ENCODE assay signal across 16 cellular contexts in the genomic region with DNA sequence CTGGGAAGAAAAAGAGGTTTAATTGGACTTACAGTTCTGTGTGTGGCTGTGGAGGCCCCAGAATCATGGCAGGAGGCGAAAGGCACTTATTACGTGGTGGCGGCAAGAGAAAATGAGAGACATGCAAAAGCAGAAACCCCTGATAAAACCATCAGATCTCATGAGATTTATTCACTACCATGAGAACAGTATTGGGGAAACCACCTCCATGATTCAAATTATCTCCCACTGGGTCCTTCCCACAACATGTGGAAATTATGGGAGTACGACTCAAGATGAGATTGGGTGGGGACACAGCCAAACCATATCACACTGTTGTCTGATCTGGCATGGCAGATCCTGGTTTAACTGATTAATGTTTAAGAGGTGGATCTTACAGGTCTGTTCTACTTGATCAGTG. TPM values are rescaled to one million over a fixed set of nuclear protein-coding genes. Genes with fewer than 3 reads are reported as not detected.
DNase-seq lines count a peak whose midpoint lies in the region; ATAC-seq, FAIRE-seq and TF ChIP-seq lines count a peak whose summit lies in the region.
"Had no signal": no experiment of that assay in that cellular context is flagged by ENCODE, and none has a peak within 500 bp of the region (broad histone marks: within the 10 kb centered on the region; RNA-seq: fewer than 3 reads in every experiment).

No MANE protein-coding gene starts in this region.

- H3K9me3 ChIP-seq in hepatocyte (ENCODE audit: low read depth): no peaks in the 10 kb centered on the region
- no peaks in the 10 kb centered on the region for H3K9me3 ChIP-seq in tibial artery
- H3K9me3 ChIP-seq in HepG2 (ENCODE audit: low read length): no peaks in the 10 kb centered on the region
- H3K9me3 ChIP-seq: stomach had no signal

- H3K4me2 ChIP-seq in hepatocyte (no peak overlapping the region), HepG2 (ENCODE audit: low read depth, low read length) (no peak overlapping the region)

- no peak for FAIRE-seq in HepG2 (lab: Jason Lieb, UNC)
- FAIRE-seq: A204.1, D721Med had no signal

- BruUV-seq in HepG2 (replicated peaks; lab: Mats Ljungman, UMichigan): no TSS peak

- H3K4me3 ChIP-seq in hepatocyte (no peak overlapping the region), tibial artery (no peak overlapping the region), HepG2 (replicated peaks in 1 of 3; ENCODE audit: insufficient read depth in 1 of 3, low read depth in 2 of 3, low read length in 3 of 3) (no peak overlapping the region)
- H3K4me3 ChIP-seq: stomach had no signal

- POLR2A ChIA-PET in activated CD8-positive, alpha-beta T cell treated with anti-CD3 and anti-CD28 coated beads for 36 hours (lab: Charles Lee): no interaction called here
- POLR2A ChIA-PET in activated CD8-positive, alpha-beta T cell treated with anti-CD3 and anti-CD28 coated beads, Interleukin-2, amount 10 ng/mL, durations not matched to agents 7 days and 5 days (lab: Charles Lee): interaction anchor here (0.5 to 0.6 kb wide), 3 partner anchors 31 to 352 kb away, joined by 3 read pairs; no protein-coding TSS in a partner anchor
- POLR2A ChIA-PET in HepG2 (lab: Yijun Ruan, JAX): no interaction called here

- peaks cover 7% of the 10 kb centered on the region for H4K20me1 ChIP-seq in hepatocyte (ENCODE audit: insufficient read depth, poor library complexity, severe bottlenecking)
- no peaks in the 10 kb centered on the region for H4K20me1 ChIP-seq in HepG2 (ENCODE audit: insufficient read depth, low read length)

- H2AFZ ChIP-seq in hepatocyte (no peak overlapping the region), HepG2 (ENCODE audit: low read length) (no peak overlapping the region)

- H3K27ac ChIP-seq in hepatocyte (peak overlapping the region; percentile 63), tibial artery (peak overlapping the region; percentile 31 to 37), HepG2 (ENCODE audit: extremely low read length, insufficient read depth, low read length) (no peak overlapping the region)

- intact Hi-C loops in activated CD8-positive, alpha-beta T cell treated with anti-CD3 and anti-CD28 coated beads for 36 hours (cut with micrococcal nuclease): no loop called here
- intact Hi-C loops in tibial artery (cut with DNase I; ENCODE audit: low total_unique reads): no loop called here
- intact Hi-C loops in HepG2 (cut with micrococcal nuclease; ENCODE audit: unreplicated experiment): no loop called here

- H3K9me3 Mint-ChIP-seq in activated CD8-positive, alpha-beta T cell treated with anti-CD3 and anti-CD28 coated beads for 36 hours: no peaks in the 10 kb centered on the region
- no peaks in the 10 kb centered on the region for H3K9me3 Mint-ChIP-seq in activated CD8-positive, alpha-beta T cell treated with anti-CD3 and anti-CD28 coated beads, Interleukin-2, amount 10 ng/mL, durations not matched to agents 7 days and 5 days (ENCODE audit: insufficient read depth)
- no peaks in the 10 kb centered on the region for H3K9me3 Mint-ChIP-seq in activated naive CD8-positive, alpha-beta T cell treated with anti-CD3 and anti-CD28 coated beads for 36 hours
- H3K9me3 Mint-ChIP-seq: H9, natural killer cell had no signal

- TF ChIP-seq RAD21 in HepG2 (CRISPR knock-in tag; IDR thresholded peaks at IDR 0.05): no peak

- in situ Hi-C loops in HepG2 (cut with HindIII; ENCODE audit: extremely low pct_ligation_motif_present, low pct_unique_long_range_greater_than_20kb): no loop called here

- H3K9ac ChIP-seq in HepG2 (ENCODE audit: insufficient read depth, low read depth, low read length): no peak overlapping the region

- TF ChIP-seq EP300 in HepG2 (IDR thresholded peaks at IDR 0.05; ENCODE audit: low read depth in 2 of 2, low read length in 2 of 2): no peak
- TF ChIP-seq EP300 in HepG2 (CRISPR knock-in tag; IDR thresholded peaks at IDR 0.05; ENCODE audit: borderline replicate concordance): no peak

- CTCF ChIA-PET in activated CD8-positive, alpha-beta T cell treated with anti-CD3 and anti-CD28 coated beads for 36 hours (lab: Charles Lee): interaction anchor here (1.0 to 1.2 kb wide), 2 partner anchors 18 to 29 kb away, joined by 3 to 4 read pairs; no protein-coding TSS in a partner anchor
- CTCF ChIA-PET in activated CD8-positive, alpha-beta T cell treated with anti-CD3 and anti-CD28 coated beads, Interleukin-2, amount 10 ng/mL, durations not matched to agents 7 days and 5 days (lab: Charles Lee): interaction anchor here (1.4 kb wide), 1 partner anchor 30 kb away, joined by 9 read pairs; no protein-coding TSS in a partner anchor
- CTCF ChIA-PET in HepG2 (lab: Yijun Ruan, JAX; ENCODE audit: low intra/inter-chr PET ratio, low total read pairs): no interaction called here

- peaks cover 70% of the 10 kb centered on the region for H3K36me3 Mint-ChIP-seq in activated CD8-positive, alpha-beta T cell treated with anti-CD3 and anti-CD28 coated beads for 36 hours (ENCODE audit: low read depth)
- peaks cover 80% of the 10 kb centered on the region for H3K36me3 Mint-ChIP-seq in activated CD8-positive, alpha-beta T cell treated with anti-CD3 and anti-CD28 coated beads, Interleukin-2, amount 10 ng/mL, durations not matched to agents 7 days and 5 days (ENCODE audit: low read depth)
- H3K36me3 Mint-ChIP-seq in activated naive CD8-positive, alpha-beta T cell treated with anti-CD3 and anti-CD28 coated beads for 36 hours: peaks cover 59% of the 10 kb centered on the region

- no peak for TF ChIP-seq CTCF in activated CD8-positive, alpha-beta T cell treated with anti-CD3 and anti-CD28 coated beads for 36 hours (IDR thresholded peaks at IDR 0.05)
- TF ChIP-seq CTCF in hepatocyte (IDR thresholded peaks at IDR 0.05; ENCODE audit: poor library complexity) (no peak), tibial artery (IDR thresholded peaks at IDR 0.05) (no peak), HepG2 (CRISPR knock-in tag; IDR thresholded peaks at IDR 0.05) (no peak)

- ATAC-seq in activated CD8-positive, alpha-beta T cell treated with anti-CD3 and anti-CD28 coated beads for 36 hours: no peak
- no peak for ATAC-seq in activated CD8-positive, alpha-beta T cell treated with anti-CD3 and anti-CD28 coated beads, Interleukin-2, amount 10 ng/mL, durations not matched to agents 7 days and 5 days
- no peak for ATAC-seq in HepG2
- ATAC-seq: natural killer cell had no signal

- H3K27ac Mint-ChIP-seq in activated CD8-positive, alpha-beta T cell treated with anti-CD3 and anti-CD28 coated beads for 36 hours: peak overlapping the region; percentile 68
- no peak overlapping the region for H3K27ac Mint-ChIP-seq in activated CD8-positive, alpha-beta T cell treated with anti-CD3 and anti-CD28 coated beads, Interleukin-2, amount 10 ng/mL, durations not matched to agents 7 days and 5 days
- H3K27ac Mint-ChIP-seq in activated naive CD8-positive, alpha-beta T cell treated with anti-CD3 and anti-CD28 coated beads for 36 hours: peak overlapping the region; percentile 50
- H3K27ac Mint-ChIP-seq: natural killer cell had no signal

- WGBS in hepatocyte (ENCODE audit: low lambda C conversion rate, missing lambda C conversion rate): 96% methylated on average over 4 of the region's 4 CpGs
- WGBS in HepG2 (ENCODE audit: low lambda C conversion rate): 97% methylated on average over 4 of the region's 4 CpGs

- H3K9me2 ChIP-seq in hepatocyte (replicated peaks; ENCODE audit: insufficient read depth): no peaks in the 10 kb centered on the region

- H3K4me1 Mint-ChIP-seq in activated CD8-positive, alpha-beta T cell treated with anti-CD3 and anti-CD28 coated beads for 36 hours (ENCODE audit: low read depth): peaks cover 66% of the 10 kb centered on the region
- H3K4me1 Mint-ChIP-seq in activated CD8-positive, alpha-beta T cell treated with anti-CD3 and anti-CD28 coated beads, Interleukin-2, amount 10 ng/mL, durations not matched to agents 7 days and 5 days (ENCODE audit: low read depth): peaks cover 48% of the 10 kb centered on the region
- H3K4me1 Mint-ChIP-seq in activated naive CD8-positive, alpha-beta T cell treated with anti-CD3 and anti-CD28 coated beads for 36 hours: peaks cover 61% of the 10 kb centered on the region

- peaks cover 25% of the 10 kb centered on the region for H3K4me1 ChIP-seq in hepatocyte (ENCODE audit: insufficient read depth)
- H3K4me1 ChIP-seq in tibial artery: peaks cover 0 to 52% (median 30%) of the 10 kb centered on the region in 4 donors
- peaks cover 24% of the 10 kb centered on the region for H3K4me1 ChIP-seq in HepG2 (ENCODE audit: insufficient read depth, low read length)

- H3K36me3 ChIP-seq in hepatocyte (replicated peaks; ENCODE audit: insufficient read depth, low read depth) (no peaks in the 10 kb centered on the region), tibial artery (peaks cover 26 to 39% (median 32%) of the 10 kb centered on the region in 3 donors), HepG2 (replicated peaks in 1 of 2; ENCODE audit: control insufficient read depth in 1 of 2, insufficient read depth in 2 of 2, low read length in 2 of 2) (peaks cover 14 to 61% of the 10 kb centered on the region in 2 experiments)

- H3K27me3 ChIP-seq in hepatocyte (no peaks in the 10 kb centered on the region), tibial artery (no peaks in the 10 kb centered on the region), HepG2 (ENCODE audit: control insufficient read depth in 1 of 2, insufficient read depth in 2 of 2, low read length in 2 of 2) (peaks cover 0 to 3% of the 10 kb centered on the region in 2 experiments; a peak in 1 of 5 replicates)
- H3K27me3 ChIP-seq: stomach had no signal

- H3K27me3 Mint-ChIP-seq in activated CD8-positive, alpha-beta T cell treated with anti-CD3 and anti-CD28 coated beads for 36 hours: no peaks in the 10 kb centered on the region
- H3K27me3 Mint-ChIP-seq in activated CD8-positive, alpha-beta T cell treated with anti-CD3 and anti-CD28 coated beads, Interleukin-2, amount 10 ng/mL, durations not matched to agents 7 days and 5 days (ENCODE audit: low read depth): no peaks in the 10 kb centered on the region
- H3K27me3 Mint-ChIP-seq in activated naive CD8-positive, alpha-beta T cell treated with anti-CD3 and anti-CD28 coated beads for 36 hours: no peaks in the 10 kb centered on the region

- no peak overlapping the region for H3K4me3 Mint-ChIP-seq in activated CD8-positive, alpha-beta T cell treated with anti-CD3 and anti-CD28 coated beads for 36 hours
- no peak overlapping the region for H3K4me3 Mint-ChIP-seq in activated CD8-positive, alpha-beta T cell treated with anti-CD3 and anti-CD28 coated beads, Interleukin-2, amount 10 ng/mL, durations not matched to agents 7 days and 5 days
- no peak overlapping the region for H3K4me3 Mint-ChIP-seq in activated naive CD8-positive, alpha-beta T cell treated with anti-CD3 and anti-CD28 coated beads for 36 hours
- H3K4me3 Mint-ChIP-seq: H9, natural killer cell had no signal

- H3K79me2 ChIP-seq in hepatocyte (peaks cover 74% of the 10 kb centered on the region), HepG2 (ENCODE audit: insufficient read depth, low read length) (peaks cover 50% of the 10 kb centered on the region)

- TF ChIP-seq POLR2A in HepG2 (IDR thresholded peaks at IDR 0.05; ENCODE audit: insufficient read depth in 1 of 2, low read depth in 2 of 2, low read length in 2 of 2): no peak

- no peak for DNase-seq in activated CD8-positive, alpha-beta T cell treated with anti-CD3 and anti-CD28 coated beads for 36 hours
- DNase-seq in activated CD8-positive, alpha-beta T cell treated with anti-CD3 and anti-CD28 coated beads, Interleukin-2, amount 10 ng/mL, durations not matched to agents 7 days and 5 days: no peak
- DNase-seq in activated naive CD8-positive, alpha-beta T cell treated with anti-CD3 and anti-CD28 coated beads for 36 hours: no peak
- DNase-seq in hepatocyte (ENCODE audit: low spot score) (no peak), tibial artery (no peak), DMS114 treated with DMSO at 0.1 percent for 48 hours (lab: John Stamatoyannopoulos, UW; ENCODE audit: unreplicated experiment) (no peak), cerebellum (ENCODE audit: low spot score) (no peak), HepG2 (ENCODE audit: low spot score) (no peak)
- DNase-seq: H9, natural killer cell, NCI-H146, NCI-H524, stomach, T-helper 9 cell had no signal

RNA-seq across cellular contexts. Expression of a gene that starts 5.5 kb away (rescaled TPM):
- 10 to 100 TPM; 86.0 to 96.9 TPM for total RNA-seq in activated CD8-positive, alpha-beta T cell treated with anti-CD3 and anti-CD28 coated beads for 36 hours
- total RNA-seq in activated CD8-positive, alpha-beta T cell treated with anti-CD3 and anti-CD28 coated beads, Interleukin-2, amount 10 ng/mL, durations not matched to agents 7 days and 5 days: 10 to 100 TPM; 56.8 to 57.8 TPM
- total RNA-seq in activated naive CD8-positive, alpha-beta T cell treated with anti-CD3 and anti-CD28 coated beads for 36 hours: 100 to 1,000 TPM in 1 of 2 experiments, 10 to 100 TPM in 1; 98.5 to 107 TPM
- 69.4 and 74.4 TPM in 2 replicates for total RNA-seq in hepatocyte
- 51.6 and 56.2 TPM in 2 replicates for polyA plus RNA-seq in hepatocyte
- 47.8 TPM for total RNA-seq in cerebellum
- 78.7 and 101 TPM in 2 replicates for total RNA-seq in HepG2 (2016; rRNA removed; fragmentation: Illumina TruSeq; extraction: Trizol)
- total RNA-seq in HepG2 (2016; cell fraction: cytosol; rRNA removed; fragmentation: Illumina TruSeq; extraction: Trizol; ENCODE audit: low read depth): 17.1 and 20.5 TPM in 2 replicates
- total RNA-seq in HepG2 (2016; cell fraction: insoluble cytoplasmic fraction; rRNA removed; fragmentation: Illumina TruSeq; extraction: Trizol): 83.5 and 95.5 TPM in 2 replicates
- total RNA-seq in HepG2 (2016; cell fraction: membrane; rRNA removed; fragmentation: Illumina TruSeq; extraction: Trizol): 25.9 and 31.6 TPM in 2 replicates
- 58.7 and 68.9 TPM in 2 replicates for total RNA-seq in HepG2 (2016; cell fraction: nucleus; rRNA removed; fragmentation: Illumina TruSeq; extraction: Trizol)
- polyA plus RNA-seq in HepG2 (2011; rRNA removed): 37.3 and 48.5 TPM in 2 replicates
- polyA plus RNA-seq in HepG2 (2011; cell fraction: cytosol; rRNA removed): 26.7 and 40.8 TPM in 2 replicates
- polyA plus RNA-seq in HepG2 (2011; cell fraction: nucleus; rRNA removed): 72.4 and 75.0 TPM in 2 replicates
- polyA plus RNA-seq in HepG2 (2012): 36.4 and 46.7 TPM in 2 replicates
- 6.7 and 8.1 TPM in 2 replicates for polyA plus RNA-seq in HepG2 (2016; cell fraction: cytosol; fragmentation: Illumina TruSeq; extraction: Trizol; ENCODE audit: low read depth)
- polyA plus RNA-seq in HepG2 (2016; cell fraction: insoluble cytoplasmic fraction; fragmentation: Illumina TruSeq; extraction: Trizol; ENCODE audit: low read depth): 82.3 and 82.4 TPM in 2 replicates
- 12.6 and 15.8 TPM in 2 replicates for polyA plus RNA-seq in HepG2 (2016; cell fraction: membrane; fragmentation: Illumina TruSeq; extraction: Trizol; ENCODE audit: low read depth)
- polyA plus RNA-seq in HepG2 (2016; cell fraction: nucleus; fragmentation: Illumina TruSeq; extraction: Trizol; ENCODE audit: insufficient read depth, low read depth): 68.6 and 70.6 TPM in 2 replicates
- 25.7 and 60.1 TPM in 2 replicates for polyA minus RNA-seq in HepG2 (2011; rRNA and poly(A)+ RNA removed; ENCODE audit: low replicate concordance)
- polyA minus RNA-seq in HepG2 (2011; cell fraction: cytosol; rRNA and poly(A)+ RNA removed): 26.0 and 29.4 TPM in 2 replicates
- polyA minus RNA-seq in HepG2 (2011; cell fraction: nucleus; rRNA and poly(A)+ RNA removed): 68.6 and 82.9 TPM in 2 replicates

RNA-seq across cellular contexts. Expression of a gene that starts 33.2 kb away (rescaled TPM):
- 1 to 10 TPM; 5.7 to 6.3 TPM for total RNA-seq in activated CD8-positive, alpha-beta T cell treated with anti-CD3 and anti-CD28 coated beads for 36 hours
- total RNA-seq in activated CD8-positive, alpha-beta T cell treated with anti-CD3 and anti-CD28 coated beads, Interleukin-2, amount 10 ng/mL, durations not matched to agents 7 days and 5 days: 10 to 100 TPM; 11.0 to 11.1 TPM
- total RNA-seq in activated naive CD8-positive, alpha-beta T cell treated with anti-CD3 and anti-CD28 coated beads for 36 hours: 1 to 10 TPM; 2.3 to 3.1 TPM
- total RNA-seq in hepatocyte (5.6 and 6.0 TPM in 2 replicates), cerebellum (30.2 TPM), HepG2 (2016; rRNA removed; fragmentation: Illumina TruSeq; extraction: Trizol) (0.20 TPM in 1 of 2 replicates, not detected in the other)
- polyA plus RNA-seq in hepatocyte (1.5 and 3.8 TPM in 2 replicates), HepG2 (2011; rRNA removed) (0.16 and 0.84 TPM in 2 replicates)
- 0.10 TPM in 1 of 2 replicates, not detected in the other for total RNA-seq in HepG2 (2016; cell fraction: cytosol; rRNA removed; fragmentation: Illumina TruSeq; extraction: Trizol; ENCODE audit: low read depth)
- total RNA-seq in HepG2 (2016; cell fraction: insoluble cytoplasmic fraction; rRNA removed; fragmentation: Illumina TruSeq; extraction: Trizol): 0.06 and 0.13 TPM in 2 replicates
- 0.06 and 0.48 TPM in 2 replicates for total RNA-seq in HepG2 (2016; cell fraction: membrane; rRNA removed; fragmentation: Illumina TruSeq; extraction: Trizol)
- 0.09 and 0.37 TPM in 2 replicates for total RNA-seq in HepG2 (2016; cell fraction: nucleus; rRNA removed; fragmentation: Illumina TruSeq; extraction: Trizol)
- 0.05 and 0.30 TPM in 2 replicates for polyA plus RNA-seq in HepG2 (2011; cell fraction: cytosol; rRNA removed)
- 0.13 and 0.14 TPM in 2 replicates for polyA plus RNA-seq in HepG2 (2011; cell fraction: nucleus; rRNA removed)
- polyA plus RNA-seq in HepG2 (2012): 0.19 and 0.62 TPM in 2 replicates
- polyA plus RNA-seq in HepG2 (2016; cell fraction: cytosol; fragmentation: Illumina TruSeq; extraction: Trizol; ENCODE audit: low read depth): 0.25 and 0.29 TPM in 2 replicates
- 0.04 and 0.07 TPM in 2 replicates for polyA plus RNA-seq in HepG2 (2016; cell fraction: insoluble cytoplasmic fraction; fragmentation: Illumina TruSeq; extraction: Trizol; ENCODE audit: low read depth)
- not detected in 2 replicates for polyA plus RNA-seq in HepG2 (2016; cell fraction: membrane; fragmentation: Illumina TruSeq; extraction: Trizol; ENCODE audit: low read depth)
- 1.4 TPM in 1 of 2 replicates, not detected in the other for polyA plus RNA-seq in HepG2 (2016; cell fraction: nucleus; fragmentation: Illumina TruSeq; extraction: Trizol; ENCODE audit: insufficient read depth, low read depth)
- 0.66 and 1.8 TPM in 2 replicates for polyA minus RNA-seq in HepG2 (2011; rRNA and poly(A)+ RNA removed; ENCODE audit: low replicate concordance)
- polyA minus RNA-seq in HepG2 (2011; cell fraction: cytosol; rRNA and poly(A)+ RNA removed): 0.18 TPM in 1 of 2 replicates, not detected in the other
- 0.50 and 1.7 TPM in 2 replicates for polyA minus RNA-seq in HepG2 (2011; cell fraction: nucleus; rRNA and poly(A)+ RNA removed)
